8 cellular contexts compared by ENCODE assay signal in genomic region chr6:27893836-27894807, GRCh38. TPM values are rescaled to one million over a fixed set of nuclear protein-coding genes. Genes with fewer than 3 reads are reported as not detected.
A peak's percentile ranks its signal among the peaks of the same experiment; 100 is the strongest.
DNase-seq lines count a peak whose midpoint lies in the region; ATAC-seq and TF ChIP-seq lines count a peak whose summit lies in the region.

No MANE protein-coding gene starts in this region.

- H3K9me3 Mint-ChIP-seq in activated CD4-positive, alpha-beta T cell treated with anti-CD3 and anti-CD28 coated beads for 36 hours (ENCODE audit: low read depth): no peaks in the 10 kb centered on the region

- no peaks in the 10 kb centered on the region for H3K9me3 ChIP-seq in HAP-1

- no peak overlapping the region for H3K4me3 Mint-ChIP-seq in activated CD4-positive, alpha-beta T cell treated with anti-CD3 and anti-CD28 coated beads for 36 hours

- H3K4me1 ChIP-seq in HAP-1: peaks cover 34% of the 10 kb centered on the region

- H3K4me3 ChIP-seq in AG09309 (ENCODE audit: control insufficient read depth, low read depth, low read length) (peak overlapping the region; percentile 44), HAP-1 (peak overlapping the region; percentile 63)

- DNase-seq in AG09309 (ENCODE audit: low read depth) (peak; percentile 86), HAP-1 (ENCODE audit: low spot score in 2 of 2) (peak; percentile 84 to 90), NCI-H446 treated with DMSO at 0.1 percent for 48 hours (lab: John Stamatoyannopoulos, UW) (peak; percentile 94), dermis blood vessel endothelial cell (peak; percentile 94), left kidney (ENCODE audit: low read depth, low spot score) (peak; percentile 98)
- DNase-seq in activated CD4-positive, alpha-beta T cell treated with anti-CD3 and anti-CD28 coated beads for 36 hours: peak; percentile 91
- peak; percentile 84 for DNase-seq in stimulated activated CD4-positive, alpha-beta T cell treated with anti-CD3 and anti-CD28 coated beads, Interleukin-1b, Interleukin-23, amount 100 ng/mL, for 48 hours

- H3K36me3 ChIP-seq in HAP-1 (replicated peaks): no peaks in the 10 kb centered on the region; the same call in 1 of the 2 replicates

- intact Hi-C loops in activated CD4-positive, alpha-beta T cell treated with anti-CD3 and anti-CD28 coated beads for 36 hours (cut with DNase I, micrococcal nuclease): loop anchor here (1.0 to 10.0 kb wide), 21 partner anchors 22 to 1852 kb away; partner anchors contain the start of gene ZNF184 (in 2 of the 2)

- TF ChIP-seq CTCF in AG09309 (IDR thresholded peaks at IDR 0.05; ENCODE audit: control insufficient read depth, insufficient read depth, low read depth, low read length, missing control alignments): no peak

- H3K27ac Mint-ChIP-seq in activated CD4-positive, alpha-beta T cell treated with anti-CD3 and anti-CD28 coated beads for 36 hours: no peak overlapping the region

- peaks cover 31% of the 10 kb centered on the region for H3K4me1 Mint-ChIP-seq in activated CD4-positive, alpha-beta T cell treated with anti-CD3 and anti-CD28 coated beads for 36 hours

- in situ Hi-C loops in HAP-1 (cut with MboI; ENCODE audit: low sequenced_read_pairs): loop anchor here (5.0 kb wide), 2 partner anchors 57 to 737 kb away; a partner anchor contains a TSS

- H3K36me3 Mint-ChIP-seq in activated CD4-positive, alpha-beta T cell treated with anti-CD3 and anti-CD28 coated beads for 36 hours (ENCODE audit: low read depth): peaks cover 3% of the 10 kb centered on the region

- POLR2A ChIA-PET in activated CD4-positive, alpha-beta T cell treated with anti-CD3 and anti-CD28 coated beads for 36 hours (lab: Charles Lee): interaction anchor here (0.7 to 10.2 kb wide), 21 partner anchors 8 to 1868 kb away, joined by 3 to 775 read pairs (median 7); a partner anchor contains a TSS

- no peaks in the 10 kb centered on the region for H3K27me3 Mint-ChIP-seq in activated CD4-positive, alpha-beta T cell treated with anti-CD3 and anti-CD28 coated beads for 36 hours

- CTCF ChIA-PET in activated CD4-positive, alpha-beta T cell treated with anti-CD3 and anti-CD28 coated beads for 36 hours (lab: Charles Lee): interaction anchor here (0.6 to 6.2 kb wide), 19 partner anchors 11 to 745 kb away, joined by 3 to 60 read pairs (median 6); a partner anchor contains a TSS

- peak; percentile 7 for ATAC-seq in activated CD4-positive, alpha-beta T cell treated with anti-CD3 and anti-CD28 coated beads for 36 hours
- ATAC-seq in HG02970 (IDR thresholded peaks at IDR 0.05; ENCODE audit: low FRiP score, unreplicated experiment): no peak

- H3K27me3 ChIP-seq in HAP-1 (ENCODE audit: low read depth): no peaks in the 10 kb centered on the region

RNA-seq across cellular contexts. Expression of gene OR2B2, which starts 18.1 kb away (rescaled TPM):
- total RNA-seq in activated CD4-positive, alpha-beta T cell treated with anti-CD3 and anti-CD28 coated beads for 36 hours: not detected
- total RNA-seq in dermis blood vessel endothelial cell: not detected in 2 replicates
